8 cellular contexts compared by ENCODE assay signal in the genomic region with DNA sequence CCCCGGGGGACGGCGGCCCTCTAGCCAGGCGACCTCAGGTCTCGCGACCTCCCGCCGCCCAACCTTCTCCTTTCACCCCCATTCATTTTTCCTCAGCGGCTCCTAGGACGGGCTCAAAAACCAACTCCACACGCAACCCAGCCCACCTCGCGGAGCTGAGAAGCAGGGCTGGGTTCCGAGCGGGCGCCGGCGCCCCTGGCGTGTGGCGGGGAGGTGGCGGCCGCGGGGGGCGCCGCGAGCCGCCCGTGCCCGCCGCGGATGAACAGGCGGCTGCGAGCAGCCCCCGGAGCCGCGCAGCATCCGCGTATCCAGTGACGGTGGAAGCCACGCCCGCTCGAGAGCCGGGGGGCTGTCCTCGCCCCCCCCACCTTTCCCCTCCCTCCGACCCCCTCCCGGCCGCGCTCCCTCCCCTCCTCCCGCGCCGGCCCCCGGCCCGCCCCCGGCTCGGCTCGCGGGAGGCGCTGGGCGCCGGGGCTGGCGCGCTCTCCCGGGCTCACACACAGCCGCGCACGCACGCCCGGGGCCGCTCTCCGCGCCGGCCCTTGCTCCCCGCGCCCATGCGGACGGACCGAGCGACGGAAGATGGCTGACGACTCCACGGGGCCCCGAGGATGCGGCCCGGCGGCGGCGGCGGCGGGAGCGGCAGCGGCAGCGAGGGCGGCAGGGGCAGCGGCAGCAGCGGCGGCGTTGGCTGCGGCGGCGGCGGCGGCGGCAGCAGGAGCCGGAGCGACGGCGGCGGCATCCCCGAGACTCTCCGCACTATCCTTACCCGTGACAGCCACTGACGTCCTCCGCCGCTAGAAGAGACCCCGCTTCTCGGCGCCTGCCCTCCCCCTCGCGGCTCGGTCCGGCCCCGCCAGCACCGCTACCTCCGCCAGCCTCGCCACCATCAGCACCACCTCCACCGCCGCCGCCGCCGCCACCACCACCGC. TPM values are rescaled to one million over a fixed set of nuclear protein-coding genes. Genes with fewer than 3 reads are reported as not detected.
DNase-seq lines count a peak whose midpoint lies in the region; ATAC-seq and TF ChIP-seq lines count a peak whose summit lies in the region.

TSS of gene SOBP (plus strand) at position 482 of the 932 bp plus-strand sequence. CDS start 500 bp downstream, outside the sequence.

- TF ChIP-seq CTCF in ascending aorta (IDR thresholded peaks at IDR 0.05) (peak in 1 of 3 experiments; percentile 26), hepatocyte (IDR thresholded peaks at IDR 0.05; ENCODE audit: poor library complexity) (no peak), progenitor cell of endocrine pancreas (IDR thresholded peaks at IDR 0.05; ENCODE audit: unreplicated experiment) (peak; percentile 41)

- H3K79me2 ChIP-seq in hepatocyte, result no peaks in the 10 kb centered on the region

- H3K27me3 ChIP-seq in HUES64 (ENCODE audit: insufficient read depth, low read length) (peaks cover 67% of the 10 kb centered on the region), ascending aorta (no peaks in the 10 kb centered on the region), hepatocyte (peaks cover 56% of the 10 kb centered on the region)

- no peaks in the 10 kb centered on the region for H3K9me2 ChIP-seq in hepatocyte (replicated peaks; ENCODE audit: insufficient read depth)

- H3K27ac ChIP-seq in HUES64 (ENCODE audit: low read depth, low read length), result no peak within 1 kb of the TSS
- H3K27ac ChIP-seq in ascending aorta, result peak within 1 kb of the TSS; percentile 82 to 86
- peak within 1 kb of the TSS; percentile 75 for H3K27ac ChIP-seq in hepatocyte

- peak within 1 kb of the TSS; percentile 80 for H3K27ac Mint-ChIP-seq in progenitor cell of endocrine pancreas

- H3K9ac ChIP-seq in HUES64 (ENCODE audit: low read depth, low read length), result peak within 1 kb of the TSS; percentile 49

- no peaks in the 10 kb centered on the region for H4K20me1 ChIP-seq in hepatocyte (ENCODE audit: insufficient read depth, poor library complexity, severe bottlenecking)

- H3K4me3 Mint-ChIP-seq in progenitor cell of endocrine pancreas (ENCODE audit: low read depth), result peak within 1 kb of the TSS; percentile 80

- H2AFZ ChIP-seq in hepatocyte, result peak within 1 kb of the TSS; percentile 82

- intact Hi-C loops in ascending aorta (cut with DNase I), result loop anchor here (1.0 to 10.0 kb wide), 4 partner anchors 31 to 375 kb away; partner anchors contain the start of genes BEND3 and PDSS2

- under 1% methylated on average over 123 of the region's 131 CpGs for WGBS in HUES64
- 1% methylated on average over 58 of the region's 131 CpGs for WGBS in hepatocyte (ENCODE audit: low lambda C conversion rate, missing lambda C conversion rate)

- no peaks in the 10 kb centered on the region for H3K36me3 Mint-ChIP-seq in progenitor cell of endocrine pancreas (ENCODE audit: insufficient read depth)

- peaks cover 18% of the 10 kb centered on the region for H3K4me1 Mint-ChIP-seq in progenitor cell of endocrine pancreas (ENCODE audit: low read depth)

- H3K9me3 ChIP-seq in HUES64 (ENCODE audit: insufficient read depth, low read depth, low read length) (no peaks in the 10 kb centered on the region), ascending aorta (no peaks in the 10 kb centered on the region), hepatocyte (ENCODE audit: low read depth) (no peaks in the 10 kb centered on the region)

- H3K4me1 ChIP-seq in HUES64 (ENCODE audit: insufficient read depth, low read length) (peaks cover 37% of the 10 kb centered on the region), ascending aorta (peaks cover 6 to 27% of the 10 kb centered on the region in 2 donors), hepatocyte (ENCODE audit: insufficient read depth) (peaks cover 15% of the 10 kb centered on the region)

- peak within 1 kb of the TSS; percentile 97 for H3K4me2 ChIP-seq in hepatocyte

- DNase-seq in NCI-H2081 (lab: John Stamatoyannopoulos, UW) (peak; percentile 50 to 66), NCI-H2081 treated with DMSO at 0.1 percent for 48 hours (lab: John Stamatoyannopoulos, UW) (no peak), SK-N-DZ (ENCODE audit: low spot score) (peak; percentile 81), ascending aorta (ENCODE audit: low spot score in 2 of 2) (peak in 1 of 2 donors; percentile 77), hepatocyte (ENCODE audit: low spot score) (peak; percentile 78), progenitor cell of endocrine pancreas (ENCODE audit: low spot score, unreplicated experiment) (peak; percentile 38)

- H3K27me3 Mint-ChIP-seq in progenitor cell of endocrine pancreas, result peaks cover 41% of the 10 kb centered on the region

- H3K36me3 ChIP-seq in HUES64 (ENCODE audit: insufficient read depth, low read length) (no peaks in the 10 kb centered on the region), ascending aorta (no peaks in the 10 kb centered on the region), hepatocyte (replicated peaks; ENCODE audit: insufficient read depth, low read depth) (no peaks in the 10 kb centered on the region)

- H3K4me3 ChIP-seq in HUES64 (ENCODE audit: low read length) (peak within 1 kb of the TSS; percentile 83), ascending aorta (peak within 1 kb of the TSS; percentile 73 to 79), hepatocyte (peak within 1 kb of the TSS; percentile 79)

- no peak for ATAC-seq in GM21786 (IDR thresholded peaks at IDR 0.05; ENCODE audit: unreplicated experiment)

- no peaks in the 10 kb centered on the region for H3K9me3 Mint-ChIP-seq in progenitor cell of endocrine pancreas (ENCODE audit: low read depth)

RNA-seq across cellular contexts. Expression of gene SOBP, which starts in this region (rescaled TPM):
- 4.1 TPM for polyA plus RNA-seq in HUES64 (2013, experiment 1 of 2)
- 6.0 TPM for polyA plus RNA-seq in HUES64 (2013, experiment 2 of 2)
- polyA plus RNA-seq in SK-N-DZ (2014; cell fraction: cytosol; rRNA removed), result 1.8 and 5.2 TPM in 2 replicates
- polyA plus RNA-seq in SK-N-DZ (2014; cell fraction: nucleus; rRNA removed), result 3.0 and 4.4 TPM in 2 replicates
- total RNA-seq in ascending aorta (5.4 TPM), hepatocyte (2.1 and 3.4 TPM in 2 replicates), progenitor cell of endocrine pancreas (15.4 and 17.0 TPM in 2 replicates)
- polyA plus RNA-seq in hepatocyte, result 2.2 and 2.5 TPM in 2 replicates
